Comparison of ENCODE assay signal across 8 cellular contexts in the genomic region with DNA sequence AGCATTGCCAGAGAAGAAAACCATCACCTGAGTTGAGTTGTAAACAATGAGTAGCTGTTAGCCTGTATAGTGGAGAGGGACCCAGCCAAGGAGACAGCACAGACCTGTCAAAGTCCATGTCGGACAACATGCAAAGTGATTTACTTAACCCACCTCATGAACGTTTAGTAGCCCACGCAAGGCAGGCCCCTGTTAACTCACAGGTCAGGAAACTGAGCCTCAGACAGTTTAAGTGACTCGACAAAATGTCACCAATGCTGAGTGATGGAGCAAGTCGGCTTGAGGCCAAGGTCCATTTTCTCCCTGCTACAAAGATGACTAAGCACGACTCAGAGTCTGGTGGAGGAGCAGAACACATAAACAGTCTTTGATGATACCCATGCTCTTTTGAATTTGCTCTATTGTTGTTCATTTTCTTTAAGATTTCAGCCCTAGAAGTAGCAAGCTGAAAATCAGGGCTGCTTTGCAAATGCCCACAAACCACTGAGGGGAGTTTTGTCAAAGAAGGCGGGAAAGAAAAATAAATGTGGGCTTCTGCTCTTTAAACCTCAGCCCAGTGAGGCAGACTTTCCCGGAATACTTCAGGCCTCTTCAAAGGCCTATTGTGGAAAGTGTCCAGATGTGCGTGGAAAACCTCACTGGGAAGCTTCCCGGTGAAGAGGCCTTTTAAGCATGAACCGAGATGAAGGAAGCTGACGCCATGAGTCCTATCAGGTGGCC.
DNase-seq lines count a peak whose midpoint lies in the region; ATAC-seq, FAIRE-seq and TF ChIP-seq lines count a peak whose summit lies in the region.

No MANE protein-coding gene starts in this region.

- H3K27ac ChIP-seq in gastroesophageal sphincter: peak overlapping the region; percentile 78 to 82 (median 78)
- H3K27ac ChIP-seq in pancreas: peak overlapping the region in 2 of 4 donors; percentile 44 to 53

- TF ChIP-seq POLR2A in gastroesophageal sphincter (IDR thresholded peaks at IDR 0.05): no peak

- ATAC-seq in gastroesophageal sphincter (peak; percentile 81), pancreas (peak; percentile 84 to 90 (median 87)), GM21528 (IDR thresholded peaks at IDR 0.05; ENCODE audit: low FRiP score, unreplicated experiment) (no peak)

- peak; percentile 8 for DNase-seq in activated CD4-positive, alpha-beta T cell treated with anti-CD3 and anti-CD28 coated beads for 48 hours
- no peak for DNase-seq in activated CD4-positive, alpha-beta T cell treated with anti-CD3 and anti-CD28 coated beads for 4 hours
- peak; percentile 17 for DNase-seq in UCSD-AML1 (lab: John Stamatoyannopoulos, UW; ENCODE audit: unreplicated experiment)
- peak in 4 of 6 donors; percentile 42 to 79 (median 58) for DNase-seq in pancreas
- no peak for DNase-seq in DMS153 treated with DMSO at 0.1 percent for 48 hours (lab: John Stamatoyannopoulos, UW; ENCODE audit: unreplicated experiment)
- DNase-seq in NCI-H1105 treated with DMSO at 0.1 percent for 48 hours (lab: John Stamatoyannopoulos, UW): no peak

- H3K4me3 ChIP-seq in gastroesophageal sphincter (no peak overlapping the region), pancreas (no peak overlapping the region)

- no peak for TF ChIP-seq CTCF in gastroesophageal sphincter (IDR thresholded peaks at IDR 0.05)
- no peak for TF ChIP-seq CTCF in pancreas (IDR thresholded peaks at IDR 0.05)

- intact Hi-C loops in pancreas (cut with DNase I): no loop called here

- H3K27me3 ChIP-seq in gastroesophageal sphincter (no peaks in the 10 kb centered on the region), pancreas (no peaks in the 10 kb centered on the region)

- H3K36me3 ChIP-seq in gastroesophageal sphincter: no peaks in the 10 kb centered on the region
- no peaks in the 10 kb centered on the region for H3K36me3 ChIP-seq in pancreas

- H3K4me1 ChIP-seq in gastroesophageal sphincter (peaks cover 14 to 46% (median 27%) of the 10 kb centered on the region in 3 donors), pancreas (peaks cover 0 to 13% (median 0%) of the 10 kb centered on the region in 3 donors)

- 12 to 14% methylated on average over 10 to 12 of the region's 12 CpGs for WGBS in gastroesophageal sphincter (ENCODE audit: low coverage in 1 of 2), 2 donors
- 50 to 53% methylated on average over 12 of the region's 12 CpGs for WGBS in pancreas, 2 donors

- no peak for TF ChIP-seq EP300 in gastroesophageal sphincter (IDR thresholded peaks at IDR 0.05)

- no peaks in the 10 kb centered on the region for H3K9me3 ChIP-seq in gastroesophageal sphincter
- H3K9me3 ChIP-seq in pancreas: no peaks in the 10 kb centered on the region

- no peak for FAIRE-seq in pancreas (lab: Jason Lieb, UNC)

Comparison
In these comparisons a context has a peak if more than half of its experiments do, and no peak if none do; other contexts are left out.
1. DNase-seq: peak in activated CD4-positive, alpha-beta T cell treated with anti-CD3 and anti-CD28 coated beads for 48 hours (single experiment), UCSD-AML1 (single experiment) and pancreas (4 of 6); none in activated CD4-positive, alpha-beta T cell treated with anti-CD3 and anti-CD28 coated beads for 4 hours (0 of 2), DMS153 treated with DMSO at 0.1 percent for 48 hours (single experiment) and NCI-H1105 treated with DMSO at 0.1 percent for 48 hours (single experiment).